ENCODE assay signal across 9 cellular contexts in the genomic region with DNA sequence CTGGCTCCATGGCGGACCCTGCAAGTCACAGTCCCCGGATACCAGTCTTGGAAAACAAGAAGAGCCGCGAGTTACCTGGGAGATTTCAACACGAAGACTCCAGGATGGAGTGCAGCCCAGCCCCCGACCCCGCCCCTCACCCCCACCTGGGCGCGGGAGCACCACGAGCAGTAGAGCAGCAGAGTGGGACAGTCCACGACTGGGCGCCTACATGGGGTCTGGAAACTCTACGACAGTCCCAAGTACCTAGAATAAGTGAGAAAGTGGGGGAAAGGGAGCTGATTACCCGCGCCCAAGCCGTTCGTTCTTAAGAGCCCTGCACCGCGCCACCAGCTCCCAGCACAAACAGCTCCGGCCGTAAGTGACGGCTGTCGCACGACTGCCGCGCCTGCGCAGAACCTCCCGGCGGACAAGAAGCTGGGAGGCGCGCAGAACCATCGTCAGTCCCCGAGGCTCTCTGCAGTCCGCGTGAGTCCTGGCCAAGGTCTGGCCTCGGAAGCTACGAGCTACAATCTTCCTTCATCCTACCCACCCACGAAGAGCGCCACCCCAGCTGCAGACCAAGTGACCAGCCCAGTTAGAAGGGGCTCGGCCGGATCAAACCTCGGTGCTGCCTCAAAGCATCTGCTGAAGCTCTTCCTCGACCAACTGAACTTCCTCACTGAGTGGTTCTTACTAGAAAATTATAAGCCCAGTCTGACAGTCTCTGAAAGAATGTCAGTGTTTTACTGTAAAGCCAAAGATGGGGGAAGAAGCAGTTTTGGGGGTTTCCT. TPM values are rescaled to one million over a fixed set of nuclear protein-coding genes. Genes with fewer than 3 reads are reported as not detected.
DNase-seq lines count a peak whose midpoint lies in the region; ATAC-seq, FAIRE-seq and TF ChIP-seq lines count a peak whose summit lies in the region.
"Had no signal": no experiment of that assay in that cellular context is flagged by ENCODE, and none has a peak within 500 bp of the region (broad histone marks: within the 10 kb centered on the region; RNA-seq: fewer than 3 reads in every experiment).

Gene DPY30 (minus strand): TSS at position 359 of the 773 bp plus-strand sequence. CDS start 349 bp downstream, at position 10.

- H3K27me3 ChIP-seq in BE2C (no peaks in the 10 kb centered on the region), kidney epithelial cell (ENCODE audit: control insufficient read depth, insufficient read depth, low read length) (no peaks in the 10 kb centered on the region)

- peak; percentile 7; the same call in 1 of the 2 replicates for TF ChIP-seq CTCF in BE2C (IDR thresholded peaks at IDR 0.05; ENCODE audit: low read depth, low read length)
- no peak for TF ChIP-seq CTCF in kidney epithelial cell (IDR thresholded peaks at IDR 0.05; ENCODE audit: insufficient read depth, low read length, poor library complexity, severe bottlenecking)

- H3K9me3 ChIP-seq in BE2C = no peaks in the 10 kb centered on the region

- peak; percentile 88 for ATAC-seq in HG03442 (IDR thresholded peaks at IDR 0.05; ENCODE audit: unreplicated experiment)

- H3K4me3 ChIP-seq in BE2C (ENCODE audit: low read depth, low read length) (peak within 1 kb of the TSS; percentile 92), kidney epithelial cell (ENCODE audit: low read depth, low read length) (peak within 1 kb of the TSS; percentile 76)

- peak; percentile 88 for FAIRE-seq in GM19239 (lab: Jason Lieb, UNC)
- FAIRE-seq: islet of Langerhans had no signal

- H3K4me1 ChIP-seq in BE2C = no peaks in the 10 kb centered on the region

- DNase-seq in BE2C (peak; percentile 95), GM19239 (ENCODE audit: insufficient read length, low spot score) (peak; percentile 85), NCI-H524 (lab: John Stamatoyannopoulos, UW) (peak; percentile 62 to 93), cerebellum (ENCODE audit: low spot score) (peak; percentile 90), kidney epithelial cell (ENCODE audit: low read depth) (peak; percentile 77)
- DNase-seq in activated CD4-positive, alpha-beta T cell treated with anti-CD3 and anti-CD28 coated beads for 24 hours (ENCODE audit: low read depth in 2 of 2) = peak; percentile 85 to 86
- DNase-seq in stimulated activated CD4-positive, alpha-beta T cell treated with anti-CD3 and anti-CD28 coated beads, Interleukin-15, amount 100 ng/mL, for 24 hours = peak; percentile 93

- no peaks in the 10 kb centered on the region for H3K36me3 ChIP-seq in BE2C
- H3K36me3 ChIP-seq in kidney epithelial cell (ENCODE audit: control insufficient read depth, insufficient read depth, low read length) = no peaks in the 10 kb centered on the region

RNA-seq across cellular contexts. Expression of gene DPY30, which starts in this region (rescaled TPM):
- polyA plus RNA-seq in BE2C (2012; ENCODE audit: insufficient read depth, insufficient read length, low read depth) = 99.9 TPM
- total RNA-seq in cerebellum (36.7 TPM), kidney epithelial cell (45.1 and 64.1 TPM in 2 replicates)

Comparison
In these comparisons a context has a peak if more than half of its experiments do, and no peak if none do; other contexts are left out.
1. Peak in every context shown above with its lines: DNase-seq, ATAC-seq and H3K4me3 ChIP-seq.